2 cellular contexts compared by ENCODE assay signal in the genomic region with DNA sequence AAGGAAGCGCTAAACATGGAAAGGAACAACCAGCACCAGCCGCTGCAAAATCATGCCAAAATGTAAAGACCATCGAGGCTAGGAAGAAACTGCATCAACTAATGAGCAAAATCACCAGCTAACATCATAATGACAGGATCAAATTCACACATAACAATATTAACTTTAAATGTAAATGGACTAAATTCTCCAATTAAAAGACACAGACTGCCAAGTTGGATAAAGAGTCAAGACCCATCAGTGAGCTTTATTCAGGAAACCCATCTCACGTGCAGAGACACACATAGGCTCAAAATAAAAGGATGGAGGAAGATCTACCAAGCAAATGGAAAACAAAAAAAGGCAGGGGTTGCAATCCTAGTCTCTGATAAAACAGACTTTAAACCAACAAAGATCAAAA. TPM values are rescaled to one million over a fixed set of nuclear protein-coding genes. Genes with fewer than 3 reads are reported as not detected.
"Had no signal": no experiment of that assay in that cellular context is flagged by ENCODE, and none has a peak within 500 bp of the region (broad histone marks: within the 10 kb centered on the region; RNA-seq: fewer than 3 reads in every experiment).

No MANE protein-coding gene starts in this region.

RNA-seq across cellular contexts. Expression of gene KCNQ5, which starts 49.9 kb away (rescaled TPM):
- total RNA-seq: dermis blood vessel endothelial cell had no signal
- polyA plus RNA-seq: endothelial cell of umbilical vein had no signal
